In the genomic region with DNA sequence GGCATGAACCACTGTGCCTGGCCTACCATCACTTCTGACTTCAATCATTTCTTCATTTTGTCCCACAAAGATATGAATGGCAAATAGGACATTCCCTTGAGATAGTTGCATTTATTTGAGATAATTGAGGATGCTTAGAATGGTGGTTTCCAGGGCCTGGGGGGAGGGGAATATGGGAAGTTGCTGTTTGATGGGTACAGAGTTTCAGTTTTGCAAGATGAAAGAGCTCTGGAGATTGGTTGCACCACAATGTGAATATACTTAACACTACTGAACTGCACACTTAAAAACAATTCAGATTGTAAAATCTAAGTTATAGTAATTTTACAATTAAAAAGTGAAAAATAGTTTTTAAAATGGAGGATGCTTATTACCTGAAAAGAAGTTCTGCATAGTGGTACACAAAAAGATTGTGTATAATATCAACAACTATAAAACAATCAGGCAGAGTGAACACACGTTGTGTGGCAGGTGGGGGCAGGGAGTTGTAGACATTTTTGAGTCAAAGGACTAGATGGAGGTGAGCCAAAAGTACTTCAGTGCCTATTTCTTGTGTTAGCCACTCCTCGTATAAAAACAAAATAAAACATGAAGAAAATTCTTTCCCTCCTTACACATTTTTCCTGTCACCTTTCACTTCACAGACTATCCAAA, we compare ENCODE assay signal across 1 cellular context.
TF ChIP-seq lines count a peak whose summit lies in the region.

No MANE protein-coding gene starts in this region.

TF ChIP-seq in GM12878, 131 proteins besides CTCF, POLR2A, EP300 and RAD21:
- no peak for TF ChIP-seq CEBPB (IDR thresholded peaks at IDR 0.05; ENCODE audit: borderline replicate concordance in 1 of 2, low read depth in 2 of 2, low read length in 2 of 2)
- TF ChIP-seq ZNF24 (IDR thresholded peaks at IDR 0.05), result peak; percentile 68; the same call in 1 of the 2 replicates
- no peak for TF ChIP-seq BMI1 (IDR thresholded peaks at IDR 0.05; ENCODE audit: borderline replicate concordance)
- no peak for TF ChIP-seq CEBPZ (IDR thresholded peaks at IDR 0.05; ENCODE audit: low read depth, low read length)
- TF ChIP-seq NFIC (IDR thresholded peaks at IDR 0.05; ENCODE audit: low read depth, low read length), result peak; percentile 33; the same call in 1 of the 2 replicates
- TF ChIP-seq ATF2 (IDR thresholded peaks at IDR 0.05; ENCODE audit: low read length), result no peak
- no peak for TF ChIP-seq IRF4 (IDR thresholded peaks at IDR 0.05; ENCODE audit: low read depth, low read length)
- TF ChIP-seq PKNOX1 (IDR thresholded peaks at IDR 0.05), result no peak
- peak; percentile 21; the same call in 1 of the 2 replicates for TF ChIP-seq EED (IDR thresholded peaks at IDR 0.05; ENCODE audit: low read depth)
- no peak for TF ChIP-seq IRF3 (IDR thresholded peaks at IDR 0.05)
- TF ChIP-seq ZNF274 (IDR thresholded peaks at IDR 0.05; ENCODE audit: insufficient read depth, insufficient read length), result no peak
- peak; percentile 46 for TF ChIP-seq RUNX3 (IDR thresholded peaks at IDR 0.05; ENCODE audit: low read length)
- peak; percentile 77 for TF ChIP-seq TCF7 (IDR thresholded peaks at IDR 0.05; ENCODE audit: borderline replicate concordance)
- TF ChIP-seq, protein P1, sequence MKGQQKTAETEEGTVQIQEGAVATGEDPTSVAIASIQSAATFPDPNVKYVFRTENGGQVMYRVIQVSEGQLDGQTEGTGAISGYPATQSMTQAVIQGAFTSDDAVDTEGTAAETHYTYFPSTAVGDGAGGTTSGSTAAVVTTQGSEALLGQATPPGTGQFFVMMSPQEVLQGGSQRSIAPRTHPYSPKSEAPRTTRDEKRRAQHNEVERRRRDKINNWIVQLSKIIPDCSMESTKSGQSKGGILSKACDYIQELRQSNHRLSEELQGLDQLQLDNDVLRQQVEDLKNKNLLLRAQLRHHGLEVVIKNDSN (IDR thresholded peaks at IDR 0.05; ENCODE audit: borderline replicate concordance, extremely low read length, insufficient read depth, low read depth, low read length), result no peak
